14 cellular contexts compared by ENCODE assay signal in genomic region chr15:48440084-48440483, GRCh38.
DNase-seq lines count a peak whose midpoint lies in the region; ATAC-seq and TF ChIP-seq lines count a peak whose summit lies in the region.
"Had no signal": no experiment of that assay in that cellular context is flagged by ENCODE, and none has a peak within 500 bp of the region (broad histone marks: within the 10 kb centered on the region; RNA-seq: fewer than 3 reads in every experiment).

No MANE protein-coding gene starts in this region.

- peaks cover 0 to 4% of the 10 kb centered on the region in 2 donors for H3K4me1 ChIP-seq in adrenal gland (replicated peaks in 1 of 2)
- H3K4me1 ChIP-seq: SJSA1 had no signal

- H3K9me3 Mint-ChIP-seq in stimulated activated naive CD8-positive, alpha-beta T cell treated with anti-CD3 and anti-CD28 coated beads, Interleukin-15, amount 100 ng/mL, for 72 hours, result no peaks in the 10 kb centered on the region
- no peaks in the 10 kb centered on the region for H3K9me3 Mint-ChIP-seq in activated naive CD4-positive, alpha-beta T cell treated with anti-CD3 and anti-CD28 coated beads, Interleukin-2, amount 10 ng/mL, durations not matched to agents 7 days and 5 days
- H3K9me3 Mint-ChIP-seq: activated CD4-positive, alpha-beta memory T cell treated with anti-CD3 and anti-CD28 coated beads, Interleukin-2, amount 10 ng/mL, durations not matched to agents 7 days and 5 days; stimulated activated naive CD8-positive, alpha-beta T cell treated with anti-CD3 and anti-CD28 coated beads, Interleukin-15, Interleukin-2, amounts not matched to agents 100 ng/mL and 50 ng/mL, for 24 hours had no signal

- H3K4me3 ChIP-seq in BJ (ENCODE audit: low read depth, low read length) (no peak overlapping the region), adrenal gland (no peak overlapping the region)
- H3K4me3 ChIP-seq: SJSA1 had no signal

- no peak for TF ChIP-seq CTCF in BJ (IDR thresholded peaks at IDR 0.05; ENCODE audit: insufficient read depth, low read depth, low read length)
- no peak for TF ChIP-seq CTCF in adrenal gland (IDR thresholded peaks at IDR 0.05)

- H3K27ac Mint-ChIP-seq in stimulated activated naive CD8-positive, alpha-beta T cell treated with anti-CD3 and anti-CD28 coated beads, Interleukin-15, amount 100 ng/mL, for 72 hours, result peak overlapping the region in 1 of 2 donors; percentile 48
- no peak overlapping the region for H3K27ac Mint-ChIP-seq in activated naive CD4-positive, alpha-beta T cell treated with anti-CD3 and anti-CD28 coated beads, Interleukin-2, amount 10 ng/mL, durations not matched to agents 7 days and 5 days
- H3K27ac Mint-ChIP-seq: activated CD4-positive, alpha-beta memory T cell treated with anti-CD3 and anti-CD28 coated beads, Interleukin-2, amount 10 ng/mL, durations not matched to agents 7 days and 5 days; CD4-positive, alpha-beta memory T cell; stimulated activated naive CD8-positive, alpha-beta T cell treated with anti-CD3 and anti-CD28 coated beads, Interleukin-15, Interleukin-2, amounts not matched to agents 100 ng/mL and 50 ng/mL, for 24 hours had no signal

- TF ChIP-seq POLR2A in adrenal gland (IDR thresholded peaks at IDR 0.05), result no peak

- H3K36me3 ChIP-seq in BJ (ENCODE audit: control insufficient read depth, insufficient read depth, low read length), result peaks cover 11% of the 10 kb centered on the region
- peaks cover 0 to 52% of the 10 kb centered on the region in 2 donors for H3K36me3 ChIP-seq in adrenal gland (replicated peaks in 1 of 2)

- H3K4me3 Mint-ChIP-seq in stimulated activated naive CD8-positive, alpha-beta T cell treated with anti-CD3 and anti-CD28 coated beads, Interleukin-15, amount 100 ng/mL, for 72 hours, result no peak overlapping the region
- no peak overlapping the region for H3K4me3 Mint-ChIP-seq in activated naive CD4-positive, alpha-beta T cell treated with anti-CD3 and anti-CD28 coated beads, Interleukin-2, amount 10 ng/mL, durations not matched to agents 7 days and 5 days
- H3K4me3 Mint-ChIP-seq: activated CD4-positive, alpha-beta memory T cell treated with anti-CD3 and anti-CD28 coated beads, Interleukin-2, amount 10 ng/mL, durations not matched to agents 7 days and 5 days; CD4-positive, alpha-beta memory T cell; stimulated activated naive CD8-positive, alpha-beta T cell treated with anti-CD3 and anti-CD28 coated beads, Interleukin-15, Interleukin-2, amounts not matched to agents 100 ng/mL and 50 ng/mL, for 24 hours had no signal

- H3K27me3 ChIP-seq in BJ (ENCODE audit: control insufficient read depth, insufficient read depth, low read length), result no peaks in the 10 kb centered on the region
- H3K27me3 ChIP-seq in adrenal gland, result no peaks in the 10 kb centered on the region
- H3K27me3 ChIP-seq: SJSA1 had no signal

- H3K9me3 ChIP-seq in adrenal gland (replicated peaks in 1 of 3), result no peaks in the 10 kb centered on the region
- H3K9me3 ChIP-seq: SJSA1 had no signal

- intact Hi-C loops in adrenal gland (cut with DNase I) (no loop called here), left ventricle myocardium superior (cut with micrococcal nuclease) (no loop called here)

- CTCF ChIA-PET in BJ (lab: Yijun Ruan, JAX), result interaction anchor here (0.8 to 1.4 kb wide), 4 partner anchors 8 to 88 kb away, joined by 3 to 7 read pairs (median 3); no protein-coding TSS in a partner anchor
- CTCF ChIA-PET in activated naive CD4-positive, alpha-beta T cell treated with anti-CD3 and anti-CD28 coated beads, Interleukin-2, amount 10 ng/mL, durations not matched to agents 7 days and 5 days (lab: Charles Lee), result no interaction called here

- peak; percentile 80 for DNase-seq in BJ (ENCODE audit: low read depth)
- peak in 6 of 7 donors; percentile 23 to 59 (median 48) for DNase-seq in adrenal gland
- peak; percentile 53 for DNase-seq in left ventricle myocardium superior
- peak; percentile 41 for DNase-seq in pons (ENCODE audit: low spot score)
- DNase-seq in stimulated activated naive CD8-positive, alpha-beta T cell treated with anti-CD3 and anti-CD28 coated beads, Interleukin-15, amount 100 ng/mL, for 72 hours, result no peak
- DNase-seq in activated naive CD4-positive, alpha-beta T cell treated with anti-CD3 and anti-CD28 coated beads, Interleukin-2, amount 10 ng/mL, durations not matched to agents 7 days and 5 days, result no peak
- no peak for DNase-seq in OCI-M2 (lab: John Stamatoyannopoulos, UW; ENCODE audit: unreplicated experiment)
- DNase-seq: activated CD4-positive, alpha-beta memory T cell treated with anti-CD3 and anti-CD28 coated beads, Interleukin-2, amount 10 ng/mL, durations not matched to agents 7 days and 5 days; CD4-positive, alpha-beta memory T cell; erythroblast; stimulated activated CD4-positive, alpha-beta T cell treated with anti-CD3 and anti-CD28 coated beads, Interleukin-15, amount 100 ng/mL, for 24 hours had no signal

- no peaks in the 10 kb centered on the region for H3K27me3 Mint-ChIP-seq in stimulated activated naive CD8-positive, alpha-beta T cell treated with anti-CD3 and anti-CD28 coated beads, Interleukin-15, amount 100 ng/mL, for 72 hours
- H3K27me3 Mint-ChIP-seq in activated naive CD4-positive, alpha-beta T cell treated with anti-CD3 and anti-CD28 coated beads, Interleukin-2, amount 10 ng/mL, durations not matched to agents 7 days and 5 days, result no peaks in the 10 kb centered on the region
- H3K27me3 Mint-ChIP-seq: activated CD4-positive, alpha-beta memory T cell treated with anti-CD3 and anti-CD28 coated beads, Interleukin-2, amount 10 ng/mL, durations not matched to agents 7 days and 5 days; CD4-positive, alpha-beta memory T cell had no signal

- ATAC-seq in left ventricle myocardium superior (peak; percentile 95), GM21576 (IDR thresholded peaks at IDR 0.05; ENCODE audit: unreplicated experiment) (no peak)
- ATAC-seq in stimulated activated naive CD8-positive, alpha-beta T cell treated with anti-CD3 and anti-CD28 coated beads, Interleukin-15, amount 100 ng/mL, for 72 hours, result no peak

- H3K36me3 Mint-ChIP-seq in activated naive CD4-positive, alpha-beta T cell treated with anti-CD3 and anti-CD28 coated beads, Interleukin-2, amount 10 ng/mL, durations not matched to agents 7 days and 5 days, result no peaks in the 10 kb centered on the region
- H3K36me3 Mint-ChIP-seq: CD4-positive, alpha-beta memory T cell had no signal

- H3K4me1 Mint-ChIP-seq in stimulated activated naive CD8-positive, alpha-beta T cell treated with anti-CD3 and anti-CD28 coated beads, Interleukin-15, amount 100 ng/mL, for 72 hours, result no peaks in the 10 kb centered on the region
- H3K4me1 Mint-ChIP-seq in activated naive CD4-positive, alpha-beta T cell treated with anti-CD3 and anti-CD28 coated beads, Interleukin-2, amount 10 ng/mL, durations not matched to agents 7 days and 5 days, result no peaks in the 10 kb centered on the region
- H3K4me1 Mint-ChIP-seq: activated CD4-positive, alpha-beta memory T cell treated with anti-CD3 and anti-CD28 coated beads, Interleukin-2, amount 10 ng/mL, durations not matched to agents 7 days and 5 days; CD4-positive, alpha-beta memory T cell had no signal

- H3K27ac ChIP-seq in adrenal gland, result peak overlapping the region in 2 of 5 donors; percentile 20 to 22
- H3K27ac ChIP-seq: SJSA1 had no signal

- POLR2A ChIA-PET in BJ (lab: Charles Lee), result no interaction called here

- 44 to 58% (median 46%) methylated on average over 3 of the region's 3 CpGs for WGBS in adrenal gland, 4 donors

Comparison
In these comparisons a context has a peak if more than half of its experiments do, and no peak if none do; other contexts are left out.
1. DNase-seq: peak in BJ (single experiment), adrenal gland (6 of 7), left ventricle myocardium superior (single experiment) and pons (single experiment); none in stimulated activated naive CD8-positive, alpha-beta T cell treated with anti-CD3 and anti-CD28 coated beads, Interleukin-15, amount 100 ng/mL, for 72 hours (0 of 2), activated naive CD4-positive, alpha-beta T cell treated with anti-CD3 and anti-CD28 coated beads, Interleukin-2, amount 10 ng/mL, durations not matched to agents 7 days and 5 days (single experiment) and OCI-M2 (single experiment).